ENCODE assay signal across 25 cellular contexts in the genomic region with DNA sequence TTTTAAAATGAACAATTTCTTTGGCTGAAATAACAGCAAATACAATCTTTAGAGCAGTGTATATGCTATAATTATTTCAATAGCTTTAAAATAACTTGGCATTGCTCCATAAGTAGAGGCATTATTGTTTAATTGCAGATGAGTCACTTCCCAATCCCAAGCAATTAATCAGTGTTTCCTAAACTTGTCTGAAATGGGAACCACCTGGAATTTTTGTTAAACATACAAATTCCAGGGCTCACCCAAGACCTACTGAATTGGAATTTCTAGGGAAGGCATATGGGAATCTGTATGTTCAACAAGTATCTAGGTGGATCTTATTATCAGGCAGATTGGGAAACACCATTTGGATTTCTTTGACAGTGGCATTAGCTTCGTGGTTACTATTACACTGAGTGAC. TPM values are rescaled to one million over a fixed set of nuclear protein-coding genes. Genes with fewer than 3 reads are reported as not detected.
DNase-seq lines count a peak whose midpoint lies in the region; ATAC-seq, FAIRE-seq and TF ChIP-seq lines count a peak whose summit lies in the region.
"Had no signal": no experiment of that assay in that cellular context is flagged by ENCODE, and none has a peak within 500 bp of the region (broad histone marks: within the 10 kb centered on the region; RNA-seq: fewer than 3 reads in every experiment).

No MANE protein-coding gene starts in this region.

- no peaks in the 10 kb centered on the region for H3K4me1 ChIP-seq in OCI-LY7 (ENCODE audit: insufficient read depth, low read length, poor library complexity, severe bottlenecking)
- H3K4me1 ChIP-seq in keratinocyte (ENCODE audit: control insufficient read depth, extremely low read depth, insufficient read depth, low read length): peaks cover 15% of the 10 kb centered on the region

- dilution Hi-C loops in keratinocyte (cut with MboI; ENCODE audit: extremely low pct_ligation_motif_present, low sequenced_read_pairs): no loop called here

- intact Hi-C loops in OCI-LY7 (cut with micrococcal nuclease; ENCODE audit: unreplicated experiment): no loop called here

- no TSS peak for BruUV-seq in OCI-LY7 (replicated peaks; lab: Mats Ljungman, UMichigan)

- H3K9me1 ChIP-seq in keratinocyte (ENCODE audit: control insufficient read depth, extremely low read depth, insufficient read depth, low read length): no peaks in the 10 kb centered on the region

- no peak overlapping the region for H3K27ac ChIP-seq in OCI-LY7 (ENCODE audit: low read depth, low read length, poor library complexity, severe bottlenecking)
- no peak overlapping the region for H3K27ac ChIP-seq in keratinocyte (ENCODE audit: control insufficient read depth, insufficient read depth, low read length)
- H3K27ac ChIP-seq: GM23248, PC-9 had no signal

- DNase-seq in COR-L47 (lab: John Stamatoyannopoulos, UW): peak; percentile 24
- no peak for DNase-seq in OCI-LY7 (ENCODE audit: low spot score)
- peak; percentile 57 for DNase-seq in bronchial epithelial cell (ENCODE audit: low read depth)
- DNase-seq in keratinocyte (ENCODE audit: low read depth, low spot score): no peak
- DNase-seq in SK-N-DZ (ENCODE audit: low spot score): no peak
- DNase-seq: GM23248, H7, HFFc6, IMR-90, KG1, MM.1S, NCI-H1417 treated with DMSO at 0.1 percent for 48 hours, NCI-H1694 treated with DMSO at 0.1 percent for 48 hours, NCI-H2081, NCI-H2171, NCI-H226, NCI-H510A, PC-9, SIG-M5, SK-N-SH, SW 1271 had no signal

- no peaks in the 10 kb centered on the region for H3K9me2 ChIP-seq in OCI-LY7 (ENCODE audit: insufficient read depth, low read length)
- H3K9me2 ChIP-seq: SK-N-SH had no signal

- H3K79me2 ChIP-seq in OCI-LY7 (ENCODE audit: insufficient read depth, low read depth, low read length) (no peaks in the 10 kb centered on the region), keratinocyte (ENCODE audit: control insufficient read depth, insufficient read depth, low read length) (no peaks in the 10 kb centered on the region)

- H3K9me3 ChIP-seq in OCI-LY7 (ENCODE audit: low read length) (no peaks in the 10 kb centered on the region), keratinocyte (ENCODE audit: control insufficient read depth, low read depth, low read length) (no peaks in the 10 kb centered on the region)
- H3K9me3 ChIP-seq: SK-N-SH had no signal

- ATAC-seq in HG02610 (IDR thresholded peaks at IDR 0.05; ENCODE audit: unreplicated experiment) (no peak), GM19395 (IDR thresholded peaks at IDR 0.05; ENCODE audit: unreplicated experiment) (no peak)

- H3K27me3 ChIP-seq in bronchial epithelial cell (ENCODE audit: control insufficient read depth, insufficient read depth, low read length): no peaks in the 10 kb centered on the region
- H3K27me3 ChIP-seq in keratinocyte (ENCODE audit: control insufficient read depth, extremely low read depth, insufficient read depth, low read length): no peaks in the 10 kb centered on the region

- FAIRE-seq in bronchial epithelial cell (lab: Jason Lieb, UNC) (no peak), keratinocyte (lab: Jason Lieb, UNC) (peak; percentile 41)
- FAIRE-seq: D721Med, GM19239 had no signal

- no peaks in the 10 kb centered on the region for H4K20me1 ChIP-seq in OCI-LY7 (ENCODE audit: insufficient read depth, low read length)
- no peaks in the 10 kb centered on the region for H4K20me1 ChIP-seq in keratinocyte (ENCODE audit: control insufficient read depth, extremely low read depth, insufficient read depth, low read length)

- TF ChIP-seq CTCF in OCI-LY7 (conservative IDR thresholded peaks at IDR 0.05; ENCODE audit: low read length): 0 out of 2 replicates have a peak, but pooled peaks have one; percentile 5
- no peak for TF ChIP-seq CTCF in bronchial epithelial cell (IDR thresholded peaks at IDR 0.05; ENCODE audit: insufficient read depth, low read length, severe bottlenecking)
- no peak for TF ChIP-seq CTCF in keratinocyte (optimal IDR thresholded peaks at IDR 0.05 in 1 of 3, IDR thresholded peaks at IDR 0.05 in 1 of 3, conservative IDR thresholded peaks at IDR 0.05 in 1 of 3; ENCODE audit: extremely low read depth in 1 of 3, insufficient read depth in 2 of 3, low read length in 3 of 3)

- POLR2A ChIA-PET in OCI-LY7 (lab: Charles Lee): no interaction called here

- CTCF ChIA-PET in OCI-LY7 (lab: Charles Lee; ENCODE audit: unreplicated experiment): no interaction called here

- H3K4me3 ChIP-seq in OCI-LY7 (ENCODE audit: low read depth, low read length, poor library complexity, severe bottlenecking) (no peak overlapping the region), bronchial epithelial cell (ENCODE audit: low read depth, low read length) (no peak overlapping the region), keratinocyte (ENCODE audit: control insufficient read depth in 2 of 3, extremely low read depth in 1 of 3, insufficient read depth in 2 of 3, low read depth in 1 of 3, low read length in 3 of 3) (no peak overlapping the region)
- H3K4me3 ChIP-seq: GM23248, PC-9 had no signal

- H3K4me2 ChIP-seq in OCI-LY7 (ENCODE audit: low read length) (no peak overlapping the region), keratinocyte (ENCODE audit: control insufficient read depth, extremely low read depth, insufficient read depth, low read depth, low read length) (peak overlapping the region; percentile 23)
- H3K4me2 ChIP-seq: PC-9, SK-N-SH had no signal

- no peak overlapping the region for H3K9ac ChIP-seq in keratinocyte (ENCODE audit: control insufficient read depth, extremely low read depth, insufficient read depth, low read length)
- H3K9ac ChIP-seq: GM23248, SK-N-SH had no signal

- H3K36me3 ChIP-seq in OCI-LY7 (ENCODE audit: insufficient read depth, low read length) (no peaks in the 10 kb centered on the region), bronchial epithelial cell (ENCODE audit: control insufficient read depth, insufficient read depth, low read length) (no peaks in the 10 kb centered on the region), keratinocyte (ENCODE audit: control insufficient read depth in 2 of 2, extremely low read depth in 1 of 2, insufficient read depth in 2 of 2, low read length in 2 of 2) (no peaks in the 10 kb centered on the region)

- H2AFZ ChIP-seq in OCI-LY7 (ENCODE audit: low read length): no peak overlapping the region
- no peak overlapping the region for H2AFZ ChIP-seq in keratinocyte (ENCODE audit: control insufficient read depth, low read length)
- H2AFZ ChIP-seq: GM23248, PC-9 had no signal

RNA-seq across cellular contexts. Expression of a gene that starts 27.1 kb away (rescaled TPM):
- total RNA-seq in OCI-LY7 (2014; rRNA removed; shearing (Covaris generic)): 0.03 TPM in 2 replicates
- total RNA-seq in OCI-LY7 (2022) (0.21 and 0.24 TPM in 2 replicates), bronchial epithelial cell (15.1 and 24.7 TPM in 2 replicates)
- polyA plus RNA-seq in keratinocyte: 38.6 to 62.7 TPM (median 38.9 TPM) in 3 replicates
- 28.4 TPM for polyA plus RNA-seq in keratinocyte (2011; ENCODE audit: low read depth)
- polyA plus RNA-seq in keratinocyte (2011; cell fraction: cytosol; rRNA removed): 26.1 and 46.9 TPM in 2 replicates
- polyA plus RNA-seq in keratinocyte (2011; cell fraction: nucleus; rRNA removed): 69.8 and 89.4 TPM in 2 replicates
- 24.4 and 38.3 TPM in 2 replicates for polyA plus RNA-seq in keratinocyte (2012; ENCODE audit: low replicate concordance)
- 11.4 to 54.5 TPM (median 21.6 TPM) in 3 replicates for polyA minus RNA-seq in keratinocyte
- 24.7 TPM for polyA minus RNA-seq in keratinocyte (2011; cell fraction: cytosol; rRNA and poly(A)+ RNA removed)
- 42.3 and 92.3 TPM in 2 replicates for polyA minus RNA-seq in keratinocyte (2011; cell fraction: nucleus; rRNA and poly(A)+ RNA removed)
- polyA plus RNA-seq in SK-N-DZ (2014; cell fraction: cytosol; rRNA removed): 37.4 and 44.0 TPM in 2 replicates
- 87.1 and 104 TPM in 2 replicates for polyA plus RNA-seq in SK-N-DZ (2014; cell fraction: nucleus; rRNA removed)

Comparison
In these comparisons a context has a peak if more than half of its experiments do, and no peak if none do; other contexts are left out.
1. DNase-seq: peak in COR-L47 (single experiment) and bronchial epithelial cell (single experiment); none in OCI-LY7 (single experiment), keratinocyte (single experiment) and SK-N-DZ (single experiment).
2. RNA of a gene that starts 27.1 kb away (total RNA-seq): 15.1 to 24.7 TPM in bronchial epithelial cell; 0.03 to 0.24 TPM in OCI-LY7; every median in the first group is over 10 times any median in the second.